ENCODE assay signal across 20 cellular contexts in the genomic region with DNA sequence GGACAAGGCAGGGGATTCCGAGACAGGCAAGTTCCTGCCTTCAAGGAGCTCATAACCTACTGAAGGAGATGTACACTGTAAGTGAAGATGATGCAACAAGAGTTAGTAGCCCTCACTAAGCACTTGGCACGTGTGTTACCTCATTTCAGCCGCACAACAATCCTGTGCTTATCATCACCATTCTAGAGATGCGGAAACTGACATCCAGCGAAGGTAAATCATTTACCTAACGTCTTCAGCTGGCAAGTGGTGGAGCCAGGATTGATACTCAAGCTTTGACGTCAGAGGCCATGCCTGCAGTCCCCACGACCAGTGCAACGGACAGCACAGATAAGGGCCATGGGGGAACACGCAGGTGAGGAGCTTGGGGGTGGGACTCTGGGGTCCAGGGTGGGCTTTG. TPM values are rescaled to one million over a fixed set of nuclear protein-coding genes. Genes with fewer than 3 reads are reported as not detected.
"Had no signal": no experiment of that assay in that cellular context is flagged by ENCODE, and none has a peak within 500 bp of the region (broad histone marks: within the 10 kb centered on the region; RNA-seq: fewer than 3 reads in every experiment).

No MANE protein-coding gene starts in this region.

- H3K9me3 ChIP-seq: left ventricle myocardium inferior, suprapubic skin had no signal

- H3K27ac ChIP-seq: coronary artery, left ventricle myocardium inferior, suprapubic skin had no signal

- H3K36me3 ChIP-seq: left ventricle myocardium inferior, suprapubic skin had no signal

- ATAC-seq: activated CD8-positive, alpha-beta T cell treated with anti-CD3 and anti-CD28 coated beads for 36 hours had no signal

- DNase-seq: activated CD4-positive, alpha-beta T cell treated with anti-CD3 and anti-CD28 coated beads for 48 hours; activated CD4-positive, CD25-positive, alpha-beta regulatory T cell; activated CD8-positive, alpha-beta T cell treated with anti-CD3 and anti-CD28 coated beads for 36 hours; activated naive CD4-positive, alpha-beta T cell treated with anti-CD3 and anti-CD28 coated beads for 36 hours; activated T-cell treated with anti-CD3 and anti-CD28 coated beads, Interleukin-2, amount 50 U/mL, for 1 hour; anterior cingulate cortex; foreskin melanocyte; glutamatergic neuron; hippocampal formation; islet precursor cell; left ventricle myocardium inferior; stimulated activated CD4-positive, alpha-beta T cell treated with anti-CD3 and anti-CD28 coated beads, Interleukin-15, amount 100 ng/mL, for 24 hours; stimulated activated CD4-positive, alpha-beta T cell treated with anti-CD3 and anti-CD28 coated beads, Interleukin-2, amount 100 ng/mL, for 48 hours; T-helper 1 cell; T1000 had no signal

- H3K4me3 ChIP-seq: coronary artery, left ventricle myocardium inferior, suprapubic skin had no signal

- FAIRE-seq: endometrium had no signal

RNA-seq across cellular contexts. Expression of a gene that starts 3.3 kb away (rescaled TPM):
- total RNA-seq: left ventricle myocardium inferior, skeletal muscle tissue, suprapubic skin had no signal

RNA-seq across cellular contexts. Expression of a gene that starts 43.9 kb away (rescaled TPM):
- total RNA-seq: activated CD8-positive, alpha-beta T cell treated with anti-CD3 and anti-CD28 coated beads for 36 hours; activated naive CD4-positive, alpha-beta T cell treated with anti-CD3 and anti-CD28 coated beads for 36 hours; left ventricle myocardium inferior; mononuclear cell; skeletal muscle tissue had no signal
